Comparison of ENCODE assay signal across 9 cellular contexts in genomic region chr17:16989230-16989952, GRCh38. TPM values are rescaled to one million over a fixed set of nuclear protein-coding genes. Genes with fewer than 3 reads are reported as not detected.
DNase-seq lines count a peak whose midpoint lies in the region; ATAC-seq and TF ChIP-seq lines count a peak whose summit lies in the region.
"Had no signal": no experiment of that assay in that cellular context is flagged by ENCODE, and none has a peak within 500 bp of the region (broad histone marks: within the 10 kb centered on the region; RNA-seq: fewer than 3 reads in every experiment).

No MANE protein-coding gene starts in this region.

- H4K8ac ChIP-seq in neuronal stem cell (ENCODE audit: low read depth, low read length): no peak overlapping the region

- H3K18ac ChIP-seq in neuronal stem cell (ENCODE audit: low read length): peak overlapping the region; percentile 41

- H3K36me3 ChIP-seq in OCI-LY3 (replicated peaks; ENCODE audit: low read depth, low read length) (no peaks in the 10 kb centered on the region), neuronal stem cell (replicated peaks in 1 of 2; ENCODE audit: control insufficient read depth in 2 of 2, insufficient read depth in 2 of 2, low read length in 2 of 2) (no peaks in the 10 kb centered on the region), breast epithelium (no peaks in the 10 kb centered on the region)
- H3K36me3 ChIP-seq: heart right ventricle had no signal

- peaks cover 2% of the 10 kb centered on the region for H3K79me1 ChIP-seq in neuronal stem cell (ENCODE audit: low read depth, low read length)

- DNase-seq in activated CD4-positive, alpha-beta T cell treated with anti-CD3 and anti-CD28 coated beads, Interleukin-2, amount 10 ng/mL, durations not matched to agents 24 days and 14 days: peak; percentile 80
- DNase-seq in activated CD4-positive, alpha-beta T cell treated with anti-CD3 and anti-CD28 coated beads, Interleukin-2, amount 50 U/mL, for 1 hour: no peak
- DNase-seq in neuronal stem cell (ENCODE audit: low spot score) (no peak), NCI-H1105 (lab: John Stamatoyannopoulos, UW) (no peak), breast epithelium (ENCODE audit: low spot score in 2 of 2) (no peak), hippocampal formation (lab: John Stamatoyannopoulos, UW) (no peak)
- DNase-seq: heart right ventricle had no signal

- H2BK120ac ChIP-seq in neuronal stem cell (ENCODE audit: low read depth, low read length): peak overlapping the region; percentile 2

- TF ChIP-seq CTCF in OCI-LY3 (IDR thresholded peaks at IDR 0.05; ENCODE audit: low read depth, low read length): no peak
- no peak for TF ChIP-seq CTCF in breast epithelium (IDR thresholded peaks at IDR 0.05)

- H3K4me1 Mint-ChIP-seq in activated CD4-positive, alpha-beta T cell treated with anti-CD3 and anti-CD28 coated beads, Interleukin-2, amount 10 ng/mL, durations not matched to agents 24 days and 14 days: peaks cover 36% of the 10 kb centered on the region

- H3K4me2 ChIP-seq in OCI-LY3 (ENCODE audit: low read length) (peak overlapping the region; percentile 99), neuronal stem cell (ENCODE audit: insufficient read depth, low read length, poor library complexity, severe bottlenecking) (no peak overlapping the region)

- no peak overlapping the region for H2BK15ac ChIP-seq in neuronal stem cell (ENCODE audit: low read length)

- H3K23ac ChIP-seq in neuronal stem cell (ENCODE audit: low read depth, low read length, poor library complexity): peak overlapping the region; percentile 18

- intact Hi-C loops in activated CD4-positive, alpha-beta T cell treated with anti-CD3 and anti-CD28 coated beads, Interleukin-2, amount 10 ng/mL, durations not matched to agents 24 days and 14 days (cut with micrococcal nuclease): no loop called here
- intact Hi-C loops in breast epithelium (cut with DNase I; ENCODE audit: low total_unique reads): no loop called here

- H2BK5ac ChIP-seq in neuronal stem cell (ENCODE audit: low read length): peak overlapping the region; percentile 11

- peak overlapping the region; percentile 78 for H3K4me3 ChIP-seq in OCI-LY3 (ENCODE audit: low read length)
- H3K4me3 ChIP-seq in neuronal stem cell (ENCODE audit: low read length in 2 of 2): no peak overlapping the region
- H3K4me3 ChIP-seq in breast epithelium: no peak overlapping the region

- no peaks in the 10 kb centered on the region for H4K20me1 ChIP-seq in OCI-LY3 (ENCODE audit: insufficient read depth, low read length)

- H3K4me1 ChIP-seq in OCI-LY3 (ENCODE audit: low read length): peaks cover 69% of the 10 kb centered on the region
- peaks cover 0 to 2% of the 10 kb centered on the region in 2 donors for H3K4me1 ChIP-seq in neuronal stem cell (ENCODE audit: control insufficient read depth in 2 of 2, insufficient read depth in 1 of 2, low read depth in 1 of 2, low read length in 2 of 2)
- no peaks in the 10 kb centered on the region for H3K4me1 ChIP-seq in breast epithelium

- H3K9me3 Mint-ChIP-seq in activated CD4-positive, alpha-beta T cell treated with anti-CD3 and anti-CD28 coated beads, Interleukin-2, amount 10 ng/mL, durations not matched to agents 24 days and 14 days: no peaks in the 10 kb centered on the region

- peak overlapping the region; percentile 98 for H3K27ac ChIP-seq in OCI-LY3 (ENCODE audit: low read length)
- H3K27ac ChIP-seq in neuronal stem cell (replicated peaks; ENCODE audit: low read length): no peak overlapping the region
- peak overlapping the region in 1 of 2 donors; percentile 66 for H3K27ac ChIP-seq in breast epithelium

- H4K91ac ChIP-seq in neuronal stem cell (ENCODE audit: low read depth, low read length, poor library complexity): no peak overlapping the region

- H3K36me3 Mint-ChIP-seq in activated CD4-positive, alpha-beta T cell treated with anti-CD3 and anti-CD28 coated beads, Interleukin-2, amount 10 ng/mL, durations not matched to agents 24 days and 14 days (ENCODE audit: low read depth): no peaks in the 10 kb centered on the region

- peak overlapping the region; percentile 88 for H2AK5ac ChIP-seq in neuronal stem cell (ENCODE audit: low read depth, low read length)

- peak overlapping the region; percentile 91 for H3K27ac Mint-ChIP-seq in activated CD4-positive, alpha-beta T cell treated with anti-CD3 and anti-CD28 coated beads, Interleukin-2, amount 10 ng/mL, durations not matched to agents 24 days and 14 days

- H2AFZ ChIP-seq in OCI-LY3 (ENCODE audit: low read depth, low read length) (no peak overlapping the region), neuronal stem cell (ENCODE audit: low read length) (no peak overlapping the region)

- no peak overlapping the region for H3K14ac ChIP-seq in neuronal stem cell (ENCODE audit: low read length)

- peak overlapping the region; percentile 97 for H3K9ac ChIP-seq in OCI-LY3 (ENCODE audit: low read length)
- no peak overlapping the region for H3K9ac ChIP-seq in neuronal stem cell (ENCODE audit: low read depth, low read length, poor library complexity)

- WGBS in neuronal stem cell (ENCODE audit: extremely low coverage in 2 of 2, insufficient read length in 2 of 2, insufficient replicate concordance in 1 of 2), 2 donors: no CpG with 5 or more reads among the region's 12 CpGs

- no peak overlapping the region for H3K4ac ChIP-seq in neuronal stem cell (ENCODE audit: low read length)

- TF ChIP-seq POLR2A in breast epithelium (IDR thresholded peaks at IDR 0.05): no peak

- H3K27me3 ChIP-seq in OCI-LY3 (ENCODE audit: low read depth, low read length) (no peaks in the 10 kb centered on the region), neuronal stem cell (ENCODE audit: control insufficient read depth in 3 of 3, insufficient read depth in 3 of 3, low read depth in 1 of 3, low read length in 3 of 3) (peaks cover 0 to 5% (median 0%) of the 10 kb centered on the region in 3 experiments), breast epithelium (no peaks in the 10 kb centered on the region)
- H3K27me3 ChIP-seq: heart right ventricle had no signal

- H2BK12ac ChIP-seq in neuronal stem cell (ENCODE audit: low read length): peak overlapping the region; percentile 8

- H3K27me3 Mint-ChIP-seq in activated CD4-positive, alpha-beta T cell treated with anti-CD3 and anti-CD28 coated beads, Interleukin-2, amount 10 ng/mL, durations not matched to agents 24 days and 14 days: peaks cover 3% of the 10 kb centered on the region

- ATAC-seq in HG02623 (IDR thresholded peaks at IDR 0.05; ENCODE audit: unreplicated experiment): peak; percentile 25

- H3K9me3 ChIP-seq in OCI-LY3 (ENCODE audit: insufficient read depth, low read length): no peaks in the 10 kb centered on the region
- no peaks in the 10 kb centered on the region for H3K9me3 ChIP-seq in neuronal stem cell (replicated peaks in 1 of 2; ENCODE audit: control insufficient read depth in 2 of 2, insufficient read depth in 1 of 2, low read depth in 1 of 2, low read length in 2 of 2)
- H3K9me3 ChIP-seq in breast epithelium: no peaks in the 10 kb centered on the region
- H3K9me3 ChIP-seq: heart right ventricle had no signal

- no peaks in the 10 kb centered on the region; the same call in 1 of the 2 replicates for H3K79me2 ChIP-seq in OCI-LY3 (ENCODE audit: low read length)

- peak overlapping the region; percentile 49 for H3K4me3 Mint-ChIP-seq in activated CD4-positive, alpha-beta T cell treated with anti-CD3 and anti-CD28 coated beads, Interleukin-2, amount 10 ng/mL, durations not matched to agents 24 days and 14 days

RNA-seq across cellular contexts. Expression of gene TNFRSF13B, which starts 17.5 kb away (rescaled TPM):
- not detected in 2 replicates for total RNA-seq in activated CD4-positive, alpha-beta T cell treated with anti-CD3 and anti-CD28 coated beads, Interleukin-2, amount 10 ng/mL, durations not matched to agents 24 days and 14 days
- not detected for polyA plus RNA-seq in neuronal stem cell (2013, experiment 1 of 2)
- polyA plus RNA-seq in neuronal stem cell (2013, experiment 2 of 2): not detected
- total RNA-seq in breast epithelium: 1 to 10 TPM in 1 of 3 donors, under 1 TPM in 1, not detected in 1; 0.80 to 2.9 TPM
- total RNA-seq: heart right ventricle had no signal
- polyA plus RNA-seq: heart right ventricle had no signal

RNA-seq across cellular contexts. Expression of gene MPRIP, which starts 52.9 kb away (rescaled TPM):
- 155 and 161 TPM in 2 replicates for total RNA-seq in activated CD4-positive, alpha-beta T cell treated with anti-CD3 and anti-CD28 coated beads, Interleukin-2, amount 10 ng/mL, durations not matched to agents 24 days and 14 days
- 67.7 TPM for polyA plus RNA-seq in neuronal stem cell (2013, experiment 1 of 2)
- 72.4 TPM for polyA plus RNA-seq in neuronal stem cell (2013, experiment 2 of 2)
- 100 to 1,000 TPM in 2 of 3 donors, 10 to 100 TPM in 1; 93.1 to 136 (median 124) TPM for total RNA-seq in breast epithelium
